ENCODE assay signal across 10 cellular contexts in genomic region chr16:11896776-11897175, GRCh38. TPM values are rescaled to one million over a fixed set of nuclear protein-coding genes. Genes with fewer than 3 reads are reported as not detected.
DNase-seq lines count a peak whose midpoint lies in the region; ATAC-seq, FAIRE-seq and TF ChIP-seq lines count a peak whose summit lies in the region.
"Had no signal": no experiment of that assay in that cellular context is flagged by ENCODE, and none has a peak within 500 bp of the region (broad histone marks: within the 10 kb centered on the region; RNA-seq: fewer than 3 reads in every experiment).

No MANE protein-coding gene starts in this region.

- no TSS peak for BruUV-seq in endothelial cell of umbilical vein (replicated peaks; lab: Mats Ljungman, UMichigan)

- DNase-seq in EH (ENCODE audit: low read depth) (peak; percentile 85), RWPE1 (ENCODE audit: low spot score) (no peak), endothelial cell of umbilical vein (ENCODE audit: low read depth, low spot score) (peak; percentile 70), psoas muscle (no peak), NCI-H345 treated with DMSO at 0.1 percent for 48 hours (lab: John Stamatoyannopoulos, UW; ENCODE audit: unreplicated experiment) (no peak)
- DNase-seq in CD4-positive, alpha-beta T cell, result no peak
- DNase-seq: activated CD8-positive, alpha-beta memory T cell treated with anti-CD3 and anti-CD28 coated beads, Interleukin-2, amount 50 U/mL, for 4 hours; NCI-H446 had no signal

- H3K4me3 Mint-ChIP-seq in CD4-positive, alpha-beta T cell, result no peak overlapping the region

- CTCF ChIA-PET in RWPE1 (lab: Yijun Ruan, JAX), result interaction anchor here (0.6 to 1.4 kb wide), 2 partner anchors 143 to 171 kb away, joined by 3 read pairs; no protein-coding TSS in a partner anchor
- CTCF ChIA-PET in endothelial cell of umbilical vein (lab: Charles Lee), result interaction anchor here (0.5 to 2.7 kb wide), 2 partner anchors 31 to 171 kb away, joined by 3 to 34 read pairs; no protein-coding TSS in a partner anchor
- CTCF ChIA-PET in CD4-positive, alpha-beta T cell (lab: Charles Lee), result no interaction called here

- H3K27ac ChIP-seq in RWPE1, result peak overlapping the region; percentile 48
- peak overlapping the region; percentile 50 for H3K27ac ChIP-seq in endothelial cell of umbilical vein (ENCODE audit: insufficient read depth, low read depth, low read length)
- H3K27ac ChIP-seq in psoas muscle, result peak overlapping the region; percentile 38
- H3K27ac ChIP-seq in CD4-positive, alpha-beta T cell (ENCODE audit: low read depth, low read length), result no peak overlapping the region

- intact Hi-C loops in endothelial cell of umbilical vein (cut with micrococcal nuclease), result loop anchor here (5.0 kb wide), 1 partner anchor 171 kb away; no protein-coding TSS in a partner anchor
- intact Hi-C loops in psoas muscle (cut with DNase I), result no loop called here
- intact Hi-C loops in CD4-positive, alpha-beta T cell (cut with DNase I, micrococcal nuclease), result loop anchor here in 1 of 2 experiments (2.0 kb wide), 1 partner anchor 16 kb away; no protein-coding TSS in a partner anchor

- H3K27me3 Mint-ChIP-seq in CD4-positive, alpha-beta T cell, result no peaks in the 10 kb centered on the region

- no peaks in the 10 kb centered on the region for H3K27me3 ChIP-seq in endothelial cell of umbilical vein (ENCODE audit: control insufficient read depth in 2 of 2, insufficient read depth in 2 of 2, low read length in 2 of 2)
- H3K27me3 ChIP-seq in psoas muscle (ENCODE audit: insufficient read depth in 3 of 3, low read length in 2 of 3), result no peaks in the 10 kb centered on the region
- H3K27me3 ChIP-seq in CD4-positive, alpha-beta T cell (ENCODE audit: control insufficient read depth, insufficient read depth, low read length), result no peaks in the 10 kb centered on the region

- ATAC-seq in psoas muscle (peak in 2 of 4 donors; percentile 43 to 52), HG03439 (IDR thresholded peaks at IDR 0.05; ENCODE audit: unreplicated experiment) (no peak), HG03354 (IDR thresholded peaks at IDR 0.05; ENCODE audit: poor library complexity, severe bottlenecking, unreplicated experiment) (no peak)
- ATAC-seq in CD4-positive, alpha-beta T cell (ENCODE audit: poor library complexity), result no peak

- H3K4me3 ChIP-seq in endothelial cell of umbilical vein (replicated peaks in 1 of 3; ENCODE audit: insufficient read depth in 1 of 3, low read depth in 1 of 3, low read length in 3 of 3) (no peak overlapping the region), psoas muscle (no peak overlapping the region)

- H3K9me3 ChIP-seq in endothelial cell of umbilical vein (replicated peaks; ENCODE audit: control insufficient read depth, insufficient read depth, low read length) (no peaks in the 10 kb centered on the region), psoas muscle (no peaks in the 10 kb centered on the region)
- H3K9me3 ChIP-seq in CD4-positive, alpha-beta T cell (ENCODE audit: control insufficient read depth, low read length), result no peaks in the 10 kb centered on the region

- no peak overlapping the region for H3K9ac ChIP-seq in endothelial cell of umbilical vein (replicated peaks; ENCODE audit: extremely low read depth, insufficient read depth, low read length)

- H3K4me1 ChIP-seq in endothelial cell of umbilical vein (ENCODE audit: control insufficient read depth, extremely low read depth, insufficient read depth, low read length), result peaks cover 19% of the 10 kb centered on the region
- H3K4me1 ChIP-seq in psoas muscle, result no peaks in the 10 kb centered on the region

- H3K27ac Mint-ChIP-seq in CD4-positive, alpha-beta T cell, result no peak overlapping the region

- no peaks in the 10 kb centered on the region for H3K9me3 Mint-ChIP-seq in CD4-positive, alpha-beta T cell

- peak overlapping the region; percentile 53 for H3K4me2 ChIP-seq in endothelial cell of umbilical vein (ENCODE audit: insufficient read depth, low read length)

- WGBS in psoas muscle, 3 donors, result 73 to 84% (median 82%) methylated on average over 2 of the region's 2 CpGs

- no peak for TF ChIP-seq POLR2A in endothelial cell of umbilical vein (IDR thresholded peaks at IDR 0.05; ENCODE audit: low read depth, low read length)

- H3K9me1 ChIP-seq in endothelial cell of umbilical vein (replicated peaks; ENCODE audit: control insufficient read depth, extremely low read depth, insufficient read depth, low read length), result no peaks in the 10 kb centered on the region

- FAIRE-seq in endothelial cell of umbilical vein (lab: Jason Lieb, UNC), result peak; percentile 76

- peaks cover 76% of the 10 kb centered on the region for H3K79me2 ChIP-seq in endothelial cell of umbilical vein (ENCODE audit: control insufficient read depth, insufficient read depth, low read length)

- dilution Hi-C loops in endothelial cell of umbilical vein (cut with MboI; ENCODE audit: extremely low pct_ligation_motif_present, low sequenced_read_pairs), result no loop called here

- H2AFZ ChIP-seq in endothelial cell of umbilical vein (ENCODE audit: low read depth, low read length), result no peak overlapping the region

- H3K36me3 ChIP-seq in endothelial cell of umbilical vein (ENCODE audit: control insufficient read depth in 2 of 2, extremely low read depth in 1 of 2, insufficient read depth in 2 of 2, low read length in 2 of 2) (peaks cover 4 to 6% of the 10 kb centered on the region in 2 experiments), psoas muscle (ENCODE audit: insufficient read depth in 1 of 2, low read depth in 1 of 2) (peaks cover 0 to 49% of the 10 kb centered on the region in 2 donors)

- TF ChIP-seq CTCF in RWPE1 (conservative IDR thresholded peaks at IDR 0.05; ENCODE audit: low read depth) (no peak), endothelial cell of umbilical vein (IDR thresholded peaks at IDR 0.05; ENCODE audit: extremely low read depth in 1 of 2, insufficient read depth in 1 of 2, low read depth in 1 of 2, low read length in 2 of 2) (no peak), psoas muscle (IDR thresholded peaks at IDR 0.05) (no peak)
- no peak for TF ChIP-seq CTCF in CD4-positive, alpha-beta T cell (IDR thresholded peaks at IDR 0.05)

- peaks cover 73% of the 10 kb centered on the region for H3K36me3 Mint-ChIP-seq in CD4-positive, alpha-beta T cell (ENCODE audit: low read depth)

- H4K20me1 ChIP-seq in endothelial cell of umbilical vein (replicated peaks; ENCODE audit: control insufficient read depth, extremely low read depth, insufficient read depth, low read length), result peaks cover 7% of the 10 kb centered on the region

- H3K4me1 Mint-ChIP-seq in CD4-positive, alpha-beta T cell (ENCODE audit: low read depth), result peaks cover 52% of the 10 kb centered on the region

- POLR2A ChIA-PET in RWPE1 (lab: Yijun Ruan, JAX; ENCODE audit: low non-redundant PET), result no interaction called here
- POLR2A ChIA-PET in endothelial cell of umbilical vein (lab: Charles Lee), result no interaction called here
- POLR2A ChIA-PET in CD4-positive, alpha-beta T cell (lab: Charles Lee), result no interaction called here

TF ChIP-seq in endothelial cell of umbilical vein, 7 proteins besides CTCF, POLR2A, EP300 and RAD21:
- TF ChIP-seq POLR2AphosphoS5 (IDR thresholded peaks at IDR 0.05; ENCODE audit: insufficient read depth, low read depth, low read length) (no peak), JUN (IDR thresholded peaks at IDR 0.05; ENCODE audit: borderline replicate concordance, insufficient read depth, insufficient read length, low read depth) (peak; percentile 17), FOS (IDR thresholded peaks at IDR 0.05; ENCODE audit: borderline replicate concordance, insufficient read depth, low read length) (peak; percentile 80), MYC (IDR thresholded peaks at IDR 0.05; ENCODE audit: low read depth, low read length) (no peak)

RNA-seq across cellular contexts. Expression of gene GSPT1, which starts 19.0 kb away (rescaled TPM):
- total RNA-seq in endothelial cell of umbilical vein, result 137 and 152 TPM in 2 replicates
- polyA plus RNA-seq in endothelial cell of umbilical vein, result 31.2 and 40.3 TPM in 2 replicates
- 64.6 and 71.3 TPM in 2 replicates for polyA plus RNA-seq in endothelial cell of umbilical vein (2011; cell fraction: cytosol; rRNA removed)
- polyA plus RNA-seq in endothelial cell of umbilical vein (2011; cell fraction: nucleus; rRNA removed), result 59.3 and 75.3 TPM in 2 replicates
- polyA plus RNA-seq in endothelial cell of umbilical vein (2012), result 133 and 183 TPM in 2 replicates
- 42.4 and 69.4 TPM in 2 replicates for polyA minus RNA-seq in endothelial cell of umbilical vein
- polyA minus RNA-seq in endothelial cell of umbilical vein (2011; cell fraction: cytosol; rRNA and poly(A)+ RNA removed), result 83.5 TPM
- 28.5 and 45.5 TPM in 2 replicates for polyA minus RNA-seq in endothelial cell of umbilical vein (2011; cell fraction: nucleus; rRNA and poly(A)+ RNA removed)
- total RNA-seq in psoas muscle, result 100 to 1,000 TPM; 106 to 202 (median 176) TPM
- polyA plus RNA-seq in psoas muscle, result 100 to 1,000 TPM in 2 of 3 donors, 10 to 100 TPM in 1; 89.2 to 259 (median 184) TPM
- 100 to 1,000 TPM; 257 to 269 TPM for total RNA-seq in CD4-positive, alpha-beta T cell

RNA-seq across cellular contexts. Expression of gene NPIPB2, which starts 45.1 kb away (rescaled TPM):
- 11.7 and 15.4 TPM in 2 replicates for total RNA-seq in endothelial cell of umbilical vein
- polyA plus RNA-seq in endothelial cell of umbilical vein, result 5.8 and 8.7 TPM in 2 replicates
- 1.3 and 3.8 TPM in 2 replicates for polyA plus RNA-seq in endothelial cell of umbilical vein (2011; cell fraction: cytosol; rRNA removed)
- 60.8 and 62.2 TPM in 2 replicates for polyA plus RNA-seq in endothelial cell of umbilical vein (2011; cell fraction: nucleus; rRNA removed)
- 4.4 and 10.8 TPM in 2 replicates for polyA plus RNA-seq in endothelial cell of umbilical vein (2012)
- polyA minus RNA-seq in endothelial cell of umbilical vein, result 23.2 and 40.7 TPM in 2 replicates
- not detected for polyA minus RNA-seq in endothelial cell of umbilical vein (2011; cell fraction: cytosol; rRNA and poly(A)+ RNA removed)
- polyA minus RNA-seq in endothelial cell of umbilical vein (2011; cell fraction: nucleus; rRNA and poly(A)+ RNA removed), result 13.2 and 62.7 TPM in 2 replicates
- total RNA-seq in psoas muscle, result 1 to 10 TPM in 2 of 4 donors, not detected in 2; 2.6 to 5.0 TPM
- polyA plus RNA-seq in psoas muscle, result 1 to 10 TPM; 1.7 to 5.6 (median 2.7) TPM
- total RNA-seq in CD4-positive, alpha-beta T cell, result 10 to 100 TPM; 10.6 to 12.3 TPM

RNA-seq across cellular contexts. Expression of gene RSL1D1, which starts 45.4 kb away (rescaled TPM):
- total RNA-seq in endothelial cell of umbilical vein (127 and 132 TPM in 2 replicates), psoas muscle (100 to 1,000 TPM; 197 to 271 (median 256) TPM)
- polyA plus RNA-seq in endothelial cell of umbilical vein (9.5 and 17.0 TPM in 2 replicates), psoas muscle (100 to 1,000 TPM; 197 to 249 (median 202) TPM)
- 57.8 and 62.5 TPM in 2 replicates for polyA plus RNA-seq in endothelial cell of umbilical vein (2011; cell fraction: cytosol; rRNA removed)
- 14.7 and 25.6 TPM in 2 replicates for polyA plus RNA-seq in endothelial cell of umbilical vein (2011; cell fraction: nucleus; rRNA removed)
- polyA plus RNA-seq in endothelial cell of umbilical vein (2012), result 142 and 195 TPM in 2 replicates
- 17.8 and 17.9 TPM in 2 replicates for polyA minus RNA-seq in endothelial cell of umbilical vein
- 103 TPM for polyA minus RNA-seq in endothelial cell of umbilical vein (2011; cell fraction: cytosol; rRNA and poly(A)+ RNA removed)
- 11.8 and 13.4 TPM in 2 replicates for polyA minus RNA-seq in endothelial cell of umbilical vein (2011; cell fraction: nucleus; rRNA and poly(A)+ RNA removed)
- 100 to 1,000 TPM; 224 to 237 TPM for total RNA-seq in CD4-positive, alpha-beta T cell

Comparison
In these comparisons a context has a peak if more than half of its experiments do, and no peak if none do; other contexts are left out.
1. DNase-seq: peak in EH (single experiment) and endothelial cell of umbilical vein (single experiment); none in RWPE1 (single experiment), psoas muscle (0 of 2), CD4-positive, alpha-beta T cell (0 of 10) and NCI-H345 treated with DMSO at 0.1 percent for 48 hours (single experiment).